Comparison of ENCODE assay signal across 16 cellular contexts in the genomic region with DNA sequence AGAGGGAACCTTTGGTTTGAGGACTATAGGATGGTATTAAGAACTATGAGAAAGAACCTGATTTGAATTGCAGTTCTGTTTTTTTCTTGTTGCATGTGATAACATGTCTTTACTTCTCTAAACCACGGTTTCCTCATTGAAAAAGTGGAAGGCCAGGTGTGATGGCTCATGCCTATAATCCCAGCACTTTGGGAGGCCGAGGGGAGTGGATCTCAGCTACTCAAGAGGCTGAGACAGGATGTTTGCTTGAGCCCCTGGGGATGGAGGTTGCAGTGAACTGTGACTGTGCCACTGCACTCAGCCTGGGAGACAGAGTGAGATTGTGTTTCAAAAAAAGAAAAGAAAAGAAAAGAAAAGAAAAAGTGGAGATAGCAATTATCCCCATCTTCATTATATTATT. TPM values are rescaled to one million over a fixed set of nuclear protein-coding genes. Genes with fewer than 3 reads are reported as not detected.
DNase-seq lines count a peak whose midpoint lies in the region; ATAC-seq and TF ChIP-seq lines count a peak whose summit lies in the region.
"Had no signal": no experiment of that assay in that cellular context is flagged by ENCODE, and none has a peak within 500 bp of the region (broad histone marks: within the 10 kb centered on the region; RNA-seq: fewer than 3 reads in every experiment).

No MANE protein-coding gene starts in this region.

- TF ChIP-seq CTCF in A673 (conservative IDR thresholded peaks at IDR 0.05; ENCODE audit: low read depth, low read length) (no peak), WERI-Rb-1 (IDR thresholded peaks at IDR 0.05; ENCODE audit: low read depth, low read length) (no peak), brain microvascular endothelial cell (IDR thresholded peaks at IDR 0.05; ENCODE audit: low read depth, low read length, missing control alignments) (no peak)

- POLR2A ChIA-PET in A673 (lab: Charles Lee; ENCODE audit: low non-redundant PET) (no interaction called here), HEK293T (lab: Yijun Ruan, JAX) (no interaction called here)

- peak; percentile 86 for ATAC-seq in GM18907 (IDR thresholded peaks at IDR 0.05; ENCODE audit: unreplicated experiment)
- ATAC-seq: left lobe of liver; naive thymus-derived CD4-positive, alpha-beta T cell had no signal

- no TSS peak for BruUV-seq in A673 (replicated peaks; lab: Mats Ljungman, UMichigan)

- intact Hi-C loops in A673 (cut with micrococcal nuclease; ENCODE audit: unreplicated experiment) = no loop called here
- intact Hi-C loops in posterior cingulate gyrus (cut with DNase I) = no loop called here

- DNase-seq in A673 (ENCODE audit: low spot score) = peak; percentile 60
- peak; percentile 53 for DNase-seq in NCI-H1436 (lab: John Stamatoyannopoulos, UW)
- peak; percentile 23 for DNase-seq in adipocyte (ENCODE audit: low read depth)
- DNase-seq in WERI-Rb-1 = no peak
- DNase-seq in posterior cingulate gyrus = no peak
- DNase-seq in HEK293T (ENCODE audit: extremely low spot score) = no peak
- DNase-seq in brain microvascular endothelial cell = no peak
- DNase-seq: activated naive CD4-positive, alpha-beta T cell treated with Interleukin-2 at 50 U/mL for 16 hours; head of caudate nucleus; naive thymus-derived CD4-positive, alpha-beta T cell; NCI-H774; stimulated activated naive CD4-positive, alpha-beta T cell treated with Interleukin-2 at 50 U/mL for 16 hours had no signal

- H3K9ac ChIP-seq in adipocyte (ENCODE audit: low read length) = no peak overlapping the region

- H3K4me3 ChIP-seq in A673 (ENCODE audit: low read depth, low read length, poor library complexity, severe bottlenecking) = no peak overlapping the region
- H3K4me3 ChIP-seq in adipocyte (ENCODE audit: low read length) = no peak overlapping the region
- H3K4me3 ChIP-seq in WERI-Rb-1 (ENCODE audit: low read depth, low read length) = no peak overlapping the region
- no peak overlapping the region for H3K4me3 ChIP-seq in brain microvascular endothelial cell (ENCODE audit: low read depth, low read length)
- H3K4me3 ChIP-seq: cardiac muscle cell, vagina had no signal

- CTCF ChIA-PET in A673 (lab: Charles Lee) (no interaction called here), HEK293T (lab: Yijun Ruan, JAX) (no interaction called here)

- H3K27me3 ChIP-seq in A673 (replicated peaks; ENCODE audit: insufficient read depth, low read depth, low read length, poor library complexity) = no peaks in the 10 kb centered on the region
- H3K27me3 ChIP-seq in adipocyte (replicated peaks; ENCODE audit: control insufficient read depth, insufficient read depth, low read length) = no peaks in the 10 kb centered on the region
- H3K27me3 ChIP-seq in WERI-Rb-1 (ENCODE audit: insufficient read depth, low read depth, severe bottlenecking) = no peaks in the 10 kb centered on the region
- H3K27me3 ChIP-seq in brain microvascular endothelial cell (replicated peaks) = no peaks in the 10 kb centered on the region
- H3K27me3 ChIP-seq: cardiac muscle cell, vagina had no signal

- H3K9me3 ChIP-seq in A673 (ENCODE audit: low read depth, low read length, poor library complexity, severe bottlenecking) = no peaks in the 10 kb centered on the region
- H3K9me3 ChIP-seq in adipocyte (ENCODE audit: control insufficient read depth, low read length) = no peaks in the 10 kb centered on the region
- no peaks in the 10 kb centered on the region for H3K9me3 ChIP-seq in WERI-Rb-1 (ENCODE audit: severe bottlenecking)
- H3K9me3 ChIP-seq: vagina had no signal

- H3K36me3 ChIP-seq in A673 (ENCODE audit: insufficient read depth, low read length, poor library complexity, severe bottlenecking) (no peaks in the 10 kb centered on the region), adipocyte (ENCODE audit: control insufficient read depth, insufficient read depth, low read length, severe bottlenecking) (no peaks in the 10 kb centered on the region), WERI-Rb-1 (no peaks in the 10 kb centered on the region), brain microvascular endothelial cell (replicated peaks) (no peaks in the 10 kb centered on the region)
- H3K36me3 ChIP-seq: cardiac muscle cell, vagina had no signal

- no peak overlapping the region for H3K27ac ChIP-seq in A673 (ENCODE audit: low read depth, low read length, poor library complexity, severe bottlenecking)
- H3K27ac ChIP-seq in WERI-Rb-1 = no peak overlapping the region
- H3K27ac ChIP-seq in brain microvascular endothelial cell = no peak overlapping the region
- H3K27ac ChIP-seq: cardiac muscle cell, vagina had no signal

- in situ Hi-C loops in brain microvascular endothelial cell (cut with HindIII; ENCODE audit: low pct_ligation_motif_present, low sequenced_read_pairs) = no loop called here

- peaks cover 35% of the 10 kb centered on the region for H3K4me1 ChIP-seq in A673 (ENCODE audit: insufficient read depth, low read length, poor library complexity, severe bottlenecking)
- H3K4me1 ChIP-seq in adipocyte (ENCODE audit: control insufficient read depth, insufficient read depth, low read length) = peaks cover 10% of the 10 kb centered on the region
- H3K4me1 ChIP-seq: vagina had no signal

TF ChIP-seq in HEK293T, 16 proteins besides CTCF, POLR2A, EP300 and RAD21:
- TF ChIP-seq BHLHE40 (IDR thresholded peaks at IDR 0.05; ENCODE audit: borderline replicate concordance) (no peak), FOXK2 (IDR thresholded peaks at IDR 0.05) (no peak), SP1 (IDR thresholded peaks at IDR 0.05) (no peak), LEF1 (IDR thresholded peaks at IDR 0.05; ENCODE audit: borderline replicate concordance) (no peak), TARDBP (IDR thresholded peaks at IDR 0.05) (no peak)

RNA-seq across cellular contexts. Expression of gene SCN9A, which starts 32.3 kb away (rescaled TPM):
- 3.5 and 4.2 TPM in 2 replicates for total RNA-seq in A673 (2021)

Comparison
In these comparisons a context has a peak if more than half of its experiments do, and no peak if none do; other contexts are left out.
1. DNase-seq: peak in A673 (single experiment), NCI-H1436 (single experiment) and adipocyte (single experiment); none in WERI-Rb-1 (single experiment), posterior cingulate gyrus (0 of 10), HEK293T (single experiment) and brain microvascular endothelial cell (single experiment).